20 cellular contexts compared by ENCODE assay signal in the genomic region with DNA sequence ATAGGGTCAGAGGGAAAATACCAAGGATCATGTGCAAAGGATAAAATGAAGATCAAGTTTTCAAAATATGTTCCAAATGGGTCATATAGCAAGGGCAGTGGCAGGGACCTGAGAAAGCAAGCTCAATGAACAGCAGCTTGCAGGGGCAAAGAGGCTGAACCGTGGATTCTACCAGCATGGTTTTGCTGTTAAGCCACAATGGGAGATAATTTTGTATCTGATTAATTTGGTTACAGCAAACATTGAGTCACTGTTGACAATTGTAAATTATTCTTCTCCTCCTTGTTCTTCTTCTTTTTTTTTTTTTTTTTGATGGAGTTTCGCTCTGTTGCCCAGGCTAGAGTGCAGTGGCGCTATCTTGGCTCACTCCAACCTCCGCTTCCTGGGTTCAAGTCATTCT.
"Had no signal": no experiment of that assay in that cellular context is flagged by ENCODE, and none has a peak within 500 bp of the region (broad histone marks: within the 10 kb centered on the region; RNA-seq: fewer than 3 reads in every experiment).

No MANE protein-coding gene starts in this region.

- H3K36me3 Mint-ChIP-seq: activated CD4-positive, alpha-beta memory T cell treated with anti-CD3 and anti-CD28 coated beads for 36 hours; activated naive CD4-positive, alpha-beta T cell treated with anti-CD3 and anti-CD28 coated beads, Interleukin-2, amount 10 ng/mL, durations not matched to agents 7 days and 5 days; brain; immature natural killer cell; naive thymus-derived CD8-positive, alpha-beta T cell; stimulated activated memory B cell treated with anti-CD40 and anti-IgM and Interleukin-4, amounts not matched to agents 10 μg/mL and 1 μg/mL and 100 μg/mL, for 72 hours had no signal

- H3K9me3 Mint-ChIP-seq: activated CD4-positive, alpha-beta memory T cell treated with anti-CD3 and anti-CD28 coated beads for 36 hours; activated naive CD4-positive, alpha-beta T cell treated with anti-CD3 and anti-CD28 coated beads, Interleukin-2, amount 10 ng/mL, durations not matched to agents 7 days and 5 days; brain; immature natural killer cell; naive thymus-derived CD8-positive, alpha-beta T cell; stimulated activated memory B cell treated with anti-CD40 and anti-IgM and Interleukin-4, amounts not matched to agents 10 μg/mL and 1 μg/mL and 100 μg/mL, for 72 hours had no signal

- H3K4me1 Mint-ChIP-seq: activated naive CD4-positive, alpha-beta T cell treated with anti-CD3 and anti-CD28 coated beads, Interleukin-2, amount 10 ng/mL, durations not matched to agents 7 days and 5 days had no signal

- ATAC-seq: left lung; naive thymus-derived CD8-positive, alpha-beta T cell; stimulated activated memory B cell treated with anti-CD40 and anti-IgM and Interleukin-4, amounts not matched to agents 10 μg/mL and 1 μg/mL and 100 μg/mL, for 72 hours had no signal

- DNase-seq: activated CD4-positive, alpha-beta memory T cell treated with anti-CD3 and anti-CD28 coated beads for 36 hours; activated CD4-positive, alpha-beta T cell treated with anti-CD3 and anti-CD28 coated beads for 48 hours; activated effector memory CD4-positive, alpha-beta T cell treated with anti-CD3 and anti-CD28 coated beads, Interleukin-2, amount 50 U/mL, for 16 hours; activated naive CD4-positive, alpha-beta T cell treated with anti-CD3 and anti-CD28 coated beads, Interleukin-2, amount 10 ng/mL, durations not matched to agents 7 days and 5 days; activated T-cell treated with anti-CD3 and anti-CD28 coated beads for 4 hours; aorta; effector CD4-positive, alpha-beta T cell; foreskin fibroblast; immature natural killer cell; left lung; naive thymus-derived CD8-positive, alpha-beta T cell; retina; sigmoid colon; stimulated activated CD4-positive, alpha-beta T cell treated with anti-CD3 and anti-CD28 coated beads, Interleukin-15, amount 100 ng/mL, for 24 hours; stomach; T-helper 9 cell; transverse colon had no signal

- H3K27ac Mint-ChIP-seq: activated CD4-positive, alpha-beta memory T cell treated with anti-CD3 and anti-CD28 coated beads for 36 hours; activated naive CD4-positive, alpha-beta T cell treated with anti-CD3 and anti-CD28 coated beads, Interleukin-2, amount 10 ng/mL, durations not matched to agents 7 days and 5 days; brain; immature natural killer cell; progenitor cell of endocrine pancreas; stimulated activated memory B cell treated with anti-CD40 and anti-IgM and Interleukin-4, amounts not matched to agents 10 μg/mL and 1 μg/mL and 100 μg/mL, for 72 hours had no signal

- H3K27me3 Mint-ChIP-seq: activated CD4-positive, alpha-beta memory T cell treated with anti-CD3 and anti-CD28 coated beads for 36 hours; naive thymus-derived CD8-positive, alpha-beta T cell; progenitor cell of endocrine pancreas; stimulated activated memory B cell treated with anti-CD40 and anti-IgM and Interleukin-4, amounts not matched to agents 10 μg/mL and 1 μg/mL and 100 μg/mL, for 72 hours had no signal

- H3K4me3 Mint-ChIP-seq: activated CD4-positive, alpha-beta memory T cell treated with anti-CD3 and anti-CD28 coated beads for 36 hours; activated naive CD4-positive, alpha-beta T cell treated with anti-CD3 and anti-CD28 coated beads, Interleukin-2, amount 10 ng/mL, durations not matched to agents 7 days and 5 days; brain; immature natural killer cell; naive thymus-derived CD8-positive, alpha-beta T cell; stimulated activated memory B cell treated with anti-CD40 and anti-IgM and Interleukin-4, amounts not matched to agents 10 μg/mL and 1 μg/mL and 100 μg/mL, for 72 hours had no signal
